ENCODE assay signal across 8 cellular contexts in genomic region chr21:33491373-33492102, GRCh38. TPM values are rescaled to one million over a fixed set of nuclear protein-coding genes. Genes with fewer than 3 reads are reported as not detected.
DNase-seq lines count a peak whose midpoint lies in the region; ATAC-seq and TF ChIP-seq lines count a peak whose summit lies in the region.

DNAJC28 (minus strand) TSS chr21:33491716; CDS start chr21:33489393, 2,323 bp downstream.

- ATAC-seq in GM21737 (IDR thresholded peaks at IDR 0.05; ENCODE audit: unreplicated experiment): peak; percentile 98
- peak; percentile 93 to 94 for ATAC-seq in naive B cell (ENCODE audit: low read depth in 2 of 2)
- peak; percentile 99 for ATAC-seq in stimulated activated memory B cell treated with anti-CD40 and anti-IgM and Interleukin-4, amounts not matched to agents 10 μg/mL and 1 μg/mL and 100 μg/mL, for 72 hours

- H3K27ac Mint-ChIP-seq in activated T-helper 1 cell treated with anti-CD3 and anti-CD28 coated beads, Interleukin-12 subunit alpha, Interleukin-12 subunit beta, Interleukin-2, Interleukin-4 antibody, amounts not matched to agents 30 ng/mL and 10 ng/mL and 1 ng/mL, durations not matched to agents 14 hours and 24 hours and 36 hours: peak within 1 kb of the TSS; percentile 74
- peak within 1 kb of the TSS; percentile 65 to 95 (median 92) for H3K27ac Mint-ChIP-seq in naive B cell
- peak within 1 kb of the TSS; percentile 80 for H3K27ac Mint-ChIP-seq in stimulated activated memory B cell treated with anti-CD40 and anti-IgM and Interleukin-4, amounts not matched to agents 10 μg/mL and 1 μg/mL and 100 μg/mL, for 72 hours

- no peaks in the 10 kb centered on the region for H3K36me3 Mint-ChIP-seq in activated T-helper 1 cell treated with anti-CD3 and anti-CD28 coated beads, Interleukin-12 subunit alpha, Interleukin-12 subunit beta, Interleukin-2, Interleukin-4 antibody, amounts not matched to agents 30 ng/mL and 10 ng/mL and 1 ng/mL, durations not matched to agents 14 hours and 24 hours and 36 hours (ENCODE audit: low read depth)
- no peaks in the 10 kb centered on the region for H3K36me3 Mint-ChIP-seq in naive B cell
- H3K36me3 Mint-ChIP-seq in stimulated activated memory B cell treated with anti-CD40 and anti-IgM and Interleukin-4, amounts not matched to agents 10 μg/mL and 1 μg/mL and 100 μg/mL, for 72 hours: peaks cover 5% of the 10 kb centered on the region

- DNase-seq in DMS79 treated with DMSO at 0.1 percent for 48 hours (lab: John Stamatoyannopoulos, UW): peak; percentile 91
- DNase-seq in KG1 (lab: John Stamatoyannopoulos, UW): peak; percentile 91
- DNase-seq in Peyer's patch: peak; percentile 91 to 97 (median 93)
- peak; percentile 91 for DNase-seq in activated T-helper 1 cell treated with anti-CD3 and anti-CD28 coated beads, Interleukin-12 subunit alpha, Interleukin-12 subunit beta, Interleukin-2, Interleukin-4 antibody, amounts not matched to agents 30 ng/mL and 10 ng/mL and 1 ng/mL, durations not matched to agents 14 hours and 24 hours and 36 hours (ENCODE audit: low spot score)
- DNase-seq in fibroblast of gingiva (ENCODE audit: low read depth): peak; percentile 86
- DNase-seq in naive B cell: peak; percentile 96

- H3K4me1 Mint-ChIP-seq in activated T-helper 1 cell treated with anti-CD3 and anti-CD28 coated beads, Interleukin-12 subunit alpha, Interleukin-12 subunit beta, Interleukin-2, Interleukin-4 antibody, amounts not matched to agents 30 ng/mL and 10 ng/mL and 1 ng/mL, durations not matched to agents 14 hours and 24 hours and 36 hours (ENCODE audit: low read depth): peaks cover 11% of the 10 kb centered on the region
- peaks cover 10 to 13% (median 12%) of the 10 kb centered on the region in 3 donors for H3K4me1 Mint-ChIP-seq in naive B cell
- peaks cover 4% of the 10 kb centered on the region for H3K4me1 Mint-ChIP-seq in stimulated activated memory B cell treated with anti-CD40 and anti-IgM and Interleukin-4, amounts not matched to agents 10 μg/mL and 1 μg/mL and 100 μg/mL, for 72 hours

- no peaks in the 10 kb centered on the region for H3K36me3 ChIP-seq in Peyer's patch

- TF ChIP-seq POLR2A in Peyer's patch (IDR thresholded peaks at IDR 0.05): peak; percentile 51 to 56

- peaks cover 12% of the 10 kb centered on the region for H3K27me3 Mint-ChIP-seq in activated T-helper 1 cell treated with anti-CD3 and anti-CD28 coated beads, Interleukin-12 subunit alpha, Interleukin-12 subunit beta, Interleukin-2, Interleukin-4 antibody, amounts not matched to agents 30 ng/mL and 10 ng/mL and 1 ng/mL, durations not matched to agents 14 hours and 24 hours and 36 hours (ENCODE audit: insufficient read depth)
- peaks cover 0 to 6% (median 0%) of the 10 kb centered on the region in 3 donors for H3K27me3 Mint-ChIP-seq in naive B cell
- H3K27me3 Mint-ChIP-seq in stimulated activated memory B cell treated with anti-CD40 and anti-IgM and Interleukin-4, amounts not matched to agents 10 μg/mL and 1 μg/mL and 100 μg/mL, for 72 hours: no peaks in the 10 kb centered on the region

- no peaks in the 10 kb centered on the region for H3K9me3 Mint-ChIP-seq in activated T-helper 1 cell treated with anti-CD3 and anti-CD28 coated beads, Interleukin-12 subunit alpha, Interleukin-12 subunit beta, Interleukin-2, Interleukin-4 antibody, amounts not matched to agents 30 ng/mL and 10 ng/mL and 1 ng/mL, durations not matched to agents 14 hours and 24 hours and 36 hours
- H3K9me3 Mint-ChIP-seq in naive B cell: no peaks in the 10 kb centered on the region
- H3K9me3 Mint-ChIP-seq in stimulated activated memory B cell treated with anti-CD40 and anti-IgM and Interleukin-4, amounts not matched to agents 10 μg/mL and 1 μg/mL and 100 μg/mL, for 72 hours: no peaks in the 10 kb centered on the region

- H3K4me3 ChIP-seq in Peyer's patch: peak within 1 kb of the TSS; percentile 63 to 78 (median 70)

- no peaks in the 10 kb centered on the region for H3K27me3 ChIP-seq in Peyer's patch

- peak within 1 kb of the TSS; percentile 72 to 78 (median 76) for H3K27ac ChIP-seq in Peyer's patch

- TF ChIP-seq CTCF in Peyer's patch (IDR thresholded peaks at IDR 0.05): no peak

- peaks cover 0 to 4% (median 2%) of the 10 kb centered on the region in 4 donors for H3K4me1 ChIP-seq in Peyer's patch

- H3K4me3 Mint-ChIP-seq in activated T-helper 1 cell treated with anti-CD3 and anti-CD28 coated beads, Interleukin-12 subunit alpha, Interleukin-12 subunit beta, Interleukin-2, Interleukin-4 antibody, amounts not matched to agents 30 ng/mL and 10 ng/mL and 1 ng/mL, durations not matched to agents 14 hours and 24 hours and 36 hours: peak within 1 kb of the TSS; percentile 84
- H3K4me3 Mint-ChIP-seq in naive B cell: peak within 1 kb of the TSS; percentile 80 to 97 (median 92)
- H3K4me3 Mint-ChIP-seq in stimulated activated memory B cell treated with anti-CD40 and anti-IgM and Interleukin-4, amounts not matched to agents 10 μg/mL and 1 μg/mL and 100 μg/mL, for 72 hours: peak within 1 kb of the TSS; percentile 83

- no peaks in the 10 kb centered on the region for H3K9me3 ChIP-seq in Peyer's patch

- intact Hi-C loops in activated T-helper 1 cell treated with anti-CD3 and anti-CD28 coated beads, Interleukin-12 subunit alpha, Interleukin-12 subunit beta, Interleukin-2, Interleukin-4 antibody, amounts not matched to agents 30 ng/mL and 10 ng/mL and 1 ng/mL, durations not matched to agents 14 hours and 24 hours and 36 hours (cut with micrococcal nuclease): loop anchor here (1.0 kb wide), 5 partner anchors 11 to 150 kb away; partner anchors contain the start of genes CRYZL1, DONSON and GART

RNA-seq across cellular contexts. Expression of gene DNAJC28, which starts in this region (rescaled TPM):
- 1 to 10 TPM in 3 of 4 donors, not detected in 1; 1.9 to 4.4 (median 2.5) TPM for total RNA-seq in Peyer's patch
- 0.12 and 0.18 TPM in 2 replicates for total RNA-seq in activated T-helper 1 cell treated with anti-CD3 and anti-CD28 coated beads, Interleukin-12 subunit alpha, Interleukin-12 subunit beta, Interleukin-2, Interleukin-4 antibody, amounts not matched to agents 30 ng/mL and 10 ng/mL and 1 ng/mL, durations not matched to agents 14 hours and 24 hours and 36 hours
- polyA plus RNA-seq in naive B cell (ENCODE audit: low read depth in 6 of 6): 1 to 10 TPM in 2 of 6 donors, under 1 TPM in 3, not detected in 1; 0.38 to 1.6 (median 0.93) TPM

Comparison
In these comparisons a context has a peak if more than half of its experiments do, and no peak if none do; other contexts are left out.
1. Peak in every context shown above with its lines: DNase-seq, ATAC-seq, H3K4me3 ChIP-seq and H3K27ac ChIP-seq.
2. Peak in DNase-seq in activated T-helper 1 cell treated with anti-CD3 and anti-CD28 coated beads, Interleukin-12 subunit alpha, Interleukin-12 subunit beta, Interleukin-2, Interleukin-4 antibody, amounts not matched to agents 30 ng/mL and 10 ng/mL and 1 ng/mL, durations not matched to agents 14 hours and 24 hours and 36 hours; RNA of the gene not detected or under 1 TPM.